23 cellular contexts compared by ENCODE assay signal in the genomic region with DNA sequence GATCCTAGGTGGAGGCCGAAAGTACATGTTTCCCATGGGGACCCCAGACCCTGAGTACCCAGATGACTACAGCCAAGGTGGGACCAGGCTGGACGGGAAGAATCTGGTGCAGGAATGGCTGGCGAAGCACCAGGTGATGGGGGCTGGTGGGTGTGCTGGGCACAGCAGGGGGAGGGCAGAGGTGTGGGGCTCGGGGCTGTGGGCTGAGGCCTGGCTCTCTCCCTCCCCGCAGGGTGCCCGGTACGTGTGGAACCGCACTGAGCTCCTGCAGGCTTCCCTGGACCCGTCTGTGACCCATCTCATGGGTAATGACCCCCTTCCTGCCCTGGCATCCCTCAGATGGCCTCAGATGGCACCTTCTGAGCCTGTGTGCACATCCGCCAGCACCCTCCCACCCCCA. TPM values are rescaled to one million over a fixed set of nuclear protein-coding genes. Genes with fewer than 3 reads are reported as not detected.
"Had no signal": no experiment of that assay in that cellular context is flagged by ENCODE, and none has a peak within 500 bp of the region (broad histone marks: within the 10 kb centered on the region; RNA-seq: fewer than 3 reads in every experiment).

No MANE protein-coding gene starts in this region.

RNA-seq across cellular contexts. Expression of a gene that starts 1.6 kb away (rescaled TPM):
- total RNA-seq: activated CD4-positive, alpha-beta memory T cell treated with anti-CD3 and anti-CD28 coated beads, Interleukin-2, amount 10 ng/mL, durations not matched to agents 7 days and 5 days; activated CD4-positive, alpha-beta T cell treated with anti-CD3 and anti-CD28 coated beads for 36 hours; activated CD4-positive, alpha-beta T cell treated with anti-CD3 and anti-CD28 coated beads, Interleukin-2, amount 10 ng/mL, durations not matched to agents 7 days and 5 days; activated CD8-positive, alpha-beta memory T cell treated with anti-CD3 and anti-CD28 coated beads for 36 hours; activated CD8-positive, alpha-beta T cell treated with anti-CD3 and anti-CD28 coated beads, Interleukin-2, amount 10 ng/mL, durations not matched to agents 7 days and 5 days; activated naive CD4-positive, alpha-beta T cell treated with anti-CD3 and anti-CD28 coated beads for 36 hours; activated naive CD4-positive, alpha-beta T cell treated with anti-CD3 and anti-CD28 coated beads, Interleukin-2, amount 50 U/mL, for 72 hours; activated naive CD8-positive, alpha-beta T cell treated with anti-CD3 and anti-CD28 coated beads for 36 hours; activated T-cell treated with anti-CD3 and anti-CD28 coated beads, Interleukin-2, amount 50 U/mL, for 4 hours; activated T-cell treated with anti-CD3 and anti-CD28 coated beads, Interleukin-2, amount 50 U/mL, for 72 hours; activated T-helper 1 cell treated with anti-CD3 and anti-CD28 coated beads, Interleukin-12 subunit alpha, Interleukin-12 subunit beta, Interleukin-2, Interleukin-4 antibody, amounts not matched to agents 30 ng/mL and 10 ng/mL and 1 ng/mL, durations not matched to agents 14 hours and 24 hours and 36 hours; activated T-helper 17 cell treated with anti-CD3 and anti-CD28 coated beads, Interleukin-2, amount 50 U/mL, for 72 hours; adrenal gland; aorta; body of pancreas; breast epithelium; cardiac septum; T-helper 1 cell treated with Interleukin-12 subunit alpha and Interleukin-12 subunit beta and Interleukin-4 antibody, amounts not matched to agents 30 ng/mL and 1 ng/mL, for 36 hours; T-helper 17 cell; T-helper 2 cell treated with Interferon-gamma antibody and Interleukin-4, amounts not matched to agents 100 ng/mL and 5 ng/mL, for 36 hours had no signal
- polyA plus RNA-seq: adrenal gland, aorta had no signal

RNA-seq across cellular contexts. Expression of a gene that starts 29.7 kb away (rescaled TPM):
- total RNA-seq: activated CD4-positive, alpha-beta memory T cell treated with anti-CD3 and anti-CD28 coated beads, Interleukin-2, amount 10 ng/mL, durations not matched to agents 7 days and 5 days; activated CD4-positive, alpha-beta T cell treated with anti-CD3 and anti-CD28 coated beads for 36 hours; activated CD4-positive, alpha-beta T cell treated with anti-CD3 and anti-CD28 coated beads, Interleukin-2, amount 10 ng/mL, durations not matched to agents 7 days and 5 days; activated CD8-positive, alpha-beta memory T cell treated with anti-CD3 and anti-CD28 coated beads for 36 hours; activated CD8-positive, alpha-beta T cell treated with anti-CD3 and anti-CD28 coated beads, Interleukin-2, amount 10 ng/mL, durations not matched to agents 7 days and 5 days; activated naive CD4-positive, alpha-beta T cell treated with anti-CD3 and anti-CD28 coated beads for 36 hours; activated naive CD8-positive, alpha-beta T cell treated with anti-CD3 and anti-CD28 coated beads for 36 hours; activated T-cell treated with anti-CD3 and anti-CD28 coated beads, Interleukin-2, amount 50 U/mL, for 4 hours; activated T-cell treated with anti-CD3 and anti-CD28 coated beads, Interleukin-2, amount 50 U/mL, for 72 hours; activated T-helper 1 cell treated with anti-CD3 and anti-CD28 coated beads, Interleukin-12 subunit alpha, Interleukin-12 subunit beta, Interleukin-2, Interleukin-4 antibody, amounts not matched to agents 30 ng/mL and 10 ng/mL and 1 ng/mL, durations not matched to agents 14 hours and 24 hours and 36 hours; adrenal gland; aorta; breast epithelium; cardiac septum; T-helper 1 cell treated with Interleukin-12 subunit alpha and Interleukin-12 subunit beta and Interleukin-4 antibody, amounts not matched to agents 30 ng/mL and 1 ng/mL, for 36 hours; T-helper 2 cell treated with Interferon-gamma antibody and Interleukin-4, amounts not matched to agents 100 ng/mL and 5 ng/mL, for 36 hours had no signal
- polyA plus RNA-seq: adrenal gland, aorta had no signal

RNA-seq across cellular contexts. Expression of a gene that starts 47.7 kb away (rescaled TPM):
- total RNA-seq: activated CD4-positive, alpha-beta memory T cell treated with anti-CD3 and anti-CD28 coated beads, Interleukin-2, amount 10 ng/mL, durations not matched to agents 7 days and 5 days; activated CD4-positive, alpha-beta T cell treated with anti-CD3 and anti-CD28 coated beads for 36 hours; activated CD4-positive, alpha-beta T cell treated with anti-CD3 and anti-CD28 coated beads, Interleukin-2, amount 10 ng/mL, durations not matched to agents 7 days and 5 days; activated CD8-positive, alpha-beta memory T cell treated with anti-CD3 and anti-CD28 coated beads for 36 hours; activated CD8-positive, alpha-beta T cell treated with anti-CD3 and anti-CD28 coated beads, Interleukin-2, amount 10 ng/mL, durations not matched to agents 7 days and 5 days; activated naive CD4-positive, alpha-beta T cell treated with anti-CD3 and anti-CD28 coated beads for 36 hours; activated naive CD4-positive, alpha-beta T cell treated with anti-CD3 and anti-CD28 coated beads, Interleukin-2, amount 50 U/mL, for 72 hours; activated naive CD8-positive, alpha-beta T cell treated with anti-CD3 and anti-CD28 coated beads for 36 hours; activated T-cell treated with anti-CD3 and anti-CD28 coated beads, Interleukin-2, amount 50 U/mL, for 4 hours; activated T-cell treated with anti-CD3 and anti-CD28 coated beads, Interleukin-2, amount 50 U/mL, for 72 hours; activated T-helper 1 cell treated with anti-CD3 and anti-CD28 coated beads, Interleukin-12 subunit alpha, Interleukin-12 subunit beta, Interleukin-2, Interleukin-4 antibody, amounts not matched to agents 30 ng/mL and 10 ng/mL and 1 ng/mL, durations not matched to agents 14 hours and 24 hours and 36 hours; activated T-helper 17 cell treated with anti-CD3 and anti-CD28 coated beads, Interleukin-2, amount 50 U/mL, for 72 hours; adrenal gland; aorta; astrocyte; body of pancreas; cardiac septum; T-cell; T-helper 1 cell treated with Interleukin-12 subunit alpha and Interleukin-12 subunit beta and Interleukin-4 antibody, amounts not matched to agents 30 ng/mL and 1 ng/mL, for 36 hours; T-helper 17 cell; T-helper 2 cell treated with Interferon-gamma antibody and Interleukin-4, amounts not matched to agents 100 ng/mL and 5 ng/mL, for 36 hours; WTC11 had no signal
- polyA plus RNA-seq: adrenal gland had no signal
